Comparison of ENCODE assay signal across 1 cellular context in the genomic region with DNA sequence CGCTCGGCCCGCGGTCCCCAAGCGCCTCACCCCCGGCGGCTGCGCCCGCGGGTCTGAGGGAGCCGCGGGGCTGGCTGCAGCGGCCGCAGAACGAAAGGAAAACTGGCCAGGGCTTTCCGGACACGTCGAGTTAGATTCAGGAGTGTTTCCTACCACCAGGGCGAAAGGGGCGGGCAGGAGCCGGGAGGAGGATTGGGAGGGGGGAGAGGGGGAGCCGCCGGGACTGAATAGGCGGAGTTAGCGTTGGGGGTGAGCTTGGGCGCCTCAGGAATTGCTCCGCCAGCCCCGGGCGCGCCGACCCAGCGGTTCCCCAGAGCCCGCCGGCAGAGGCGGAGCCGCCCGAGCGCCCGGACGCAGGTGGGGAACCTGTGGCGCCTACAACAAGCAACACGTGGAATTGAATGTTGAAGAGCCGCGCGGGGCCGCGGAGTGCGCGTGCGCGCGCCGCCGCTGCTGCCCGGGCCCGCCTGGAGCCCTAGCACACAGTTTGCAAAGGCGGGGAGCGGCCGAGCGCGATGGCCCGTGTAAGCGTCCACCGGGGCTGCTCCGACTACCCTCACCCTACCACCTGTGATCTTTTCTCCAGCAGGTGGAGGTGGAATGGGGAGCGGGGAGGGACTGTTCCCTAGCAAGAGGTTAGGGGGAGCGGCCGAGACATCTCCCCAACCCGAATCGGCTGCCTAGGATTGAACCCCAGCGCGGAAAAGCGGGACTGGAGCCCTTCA.
TF ChIP-seq lines count a peak whose summit lies in the region.

A gene (minus strand): TSS at position 104 of the 725 bp plus-strand sequence. CDS start 123 bp downstream, outside the sequence.

TF ChIP-seq in HepG2, 621 proteins besides CTCF, POLR2A, EP300 and RAD21 (continued from another document and continues in another):
- TF ChIP-seq, protein P1, sequence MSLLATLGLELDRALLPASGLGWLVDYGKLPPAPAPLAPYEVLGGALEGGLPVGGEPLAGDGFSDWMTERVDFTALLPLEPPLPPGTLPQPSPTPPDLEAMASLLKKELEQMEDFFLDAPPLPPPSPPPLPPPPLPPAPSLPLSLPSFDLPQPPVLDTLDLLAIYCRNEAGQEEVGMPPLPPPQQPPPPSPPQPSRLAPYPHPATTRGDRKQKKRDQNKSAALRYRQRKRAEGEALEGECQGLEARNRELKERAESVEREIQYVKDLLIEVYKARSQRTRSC (CRISPR knock-in tag; IDR thresholded peaks at IDR 0.05; ENCODE audit: low read depth) = no peak
- TF ChIP-seq, protein P2, sequence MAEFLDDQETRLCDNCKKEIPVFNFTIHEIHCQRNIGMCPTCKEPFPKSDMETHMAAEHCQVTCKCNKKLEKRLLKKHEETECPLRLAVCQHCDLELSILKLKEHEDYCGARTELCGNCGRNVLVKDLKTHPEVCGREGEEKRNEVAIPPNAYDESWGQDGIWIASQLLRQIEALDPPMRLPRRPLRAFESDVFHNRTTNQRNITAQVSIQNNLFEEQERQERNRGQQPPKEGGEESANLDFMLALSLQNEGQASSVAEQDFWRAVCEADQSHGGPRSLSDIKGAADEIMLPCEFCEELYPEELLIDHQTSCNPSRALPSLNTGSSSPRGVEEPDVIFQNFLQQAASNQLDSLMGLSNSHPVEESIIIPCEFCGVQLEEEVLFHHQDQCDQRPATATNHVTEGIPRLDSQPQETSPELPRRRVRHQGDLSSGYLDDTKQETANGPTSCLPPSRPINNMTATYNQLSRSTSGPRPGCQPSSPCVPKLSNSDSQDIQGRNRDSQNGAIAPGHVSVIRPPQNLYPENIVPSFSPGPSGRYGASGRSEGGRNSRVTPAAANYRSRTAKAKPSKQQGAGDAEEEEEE (CRISPR knock-in tag; IDR thresholded peaks at IDR 0.05; ENCODE audit: borderline replicate concordance) = no peak
- TF ChIP-seq ZNF496 (CRISPR knock-in tag; IDR thresholded peaks at IDR 0.05; ENCODE audit: insufficient replicate concordance) (no peak), ZNF451 (CRISPR knock-in tag; IDR thresholded peaks at IDR 0.05) (0 out of 2 replicates have a peak, but pooled peaks have one; percentile 25), ZNF772 (CRISPR knock-in tag; IDR thresholded peaks at IDR 0.05) (peak; percentile 61; the same call in 1 of the 2 replicates), ZNF263 (CRISPR knock-in tag; IDR thresholded peaks at IDR 0.05) (peak; percentile 60), ARNT (IDR thresholded peaks at IDR 0.05) (no peak), JUN (CRISPR knock-in tag; IDR thresholded peaks at IDR 0.05) (no peak), TRIM24 (CRISPR knock-in tag; IDR thresholded peaks at IDR 0.05) (no peak), SALL2 (CRISPR knock-in tag; IDR thresholded peaks at IDR 0.05) (peak; percentile 79), ZNF180 (CRISPR knock-in tag; IDR thresholded peaks at IDR 0.05; ENCODE audit: borderline replicate concordance, low read depth) (no peak), CBFB (CRISPR knock-in tag; IDR thresholded peaks at IDR 0.05) (0 out of 2 replicates have a peak, but pooled peaks have one; percentile 29), ASH2L (IDR thresholded peaks at IDR 0.05; ENCODE audit: insufficient read length, low read depth, low read length) (peak; percentile 79), ZNF143 (CRISPR knock-in tag; IDR thresholded peaks at IDR 0.05) (no peak), FOXP1 (IDR thresholded peaks at IDR 0.05) (no peak), FOXP1 (CRISPR knock-in tag; IDR thresholded peaks at IDR 0.05) (no peak), ZSCAN12 (CRISPR knock-in tag; IDR thresholded peaks at IDR 0.05) (no peak; the same call in 1 of the 2 replicates), MTA1 (CRISPR knock-in tag; IDR thresholded peaks at IDR 0.05; ENCODE audit: borderline replicate concordance) (no peak), ZNF253 (CRISPR knock-in tag; IDR thresholded peaks at IDR 0.05; ENCODE audit: borderline replicate concordance) (no peak), ZMYM3 (CRISPR knock-in tag; IDR thresholded peaks at IDR 0.05) (no peak), ZBTB7A (CRISPR knock-in tag; IDR thresholded peaks at IDR 0.05) (no peak), ZNF335 (CRISPR knock-in tag; IDR thresholded peaks at IDR 0.05) (no peak), TBP (CRISPR knock-in tag; IDR thresholded peaks at IDR 0.05) (no peak), ZNF234 (CRISPR knock-in tag; conservative IDR thresholded peaks at IDR 0.05) (0 out of 2 replicates have a peak, but pooled peaks have one; percentile 65), ZBTB7B (CRISPR knock-in tag; IDR thresholded peaks at IDR 0.05) (no peak), ZNF33A (CRISPR knock-in tag; IDR thresholded peaks at IDR 0.05; ENCODE audit: borderline replicate concordance) (no peak)
- TF ChIP-seq, protein P3, sequence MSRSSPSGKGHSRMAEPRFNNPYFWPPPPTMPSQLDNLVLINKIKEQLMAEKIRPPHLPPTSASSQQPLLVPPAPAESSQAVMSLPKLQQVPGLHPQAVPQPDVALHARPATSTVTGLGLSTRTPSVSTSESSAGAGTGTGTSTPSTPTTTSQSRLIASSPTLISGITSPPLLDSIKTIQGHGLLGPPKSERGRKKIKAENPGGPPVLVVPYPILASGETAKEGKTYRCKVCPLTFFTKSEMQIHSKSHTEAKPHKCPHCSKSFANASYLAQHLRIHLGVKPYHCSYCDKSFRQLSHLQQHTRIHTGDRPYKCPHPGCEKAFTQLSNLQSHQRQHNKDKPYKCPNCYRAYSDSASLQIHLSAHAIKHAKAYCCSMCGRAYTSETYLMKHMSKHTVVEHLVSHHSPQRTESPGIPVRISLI (CRISPR knock-in tag; IDR thresholded peaks at IDR 0.05; ENCODE audit: borderline replicate concordance) = no peak
- TF ChIP-seq, protein P4, sequence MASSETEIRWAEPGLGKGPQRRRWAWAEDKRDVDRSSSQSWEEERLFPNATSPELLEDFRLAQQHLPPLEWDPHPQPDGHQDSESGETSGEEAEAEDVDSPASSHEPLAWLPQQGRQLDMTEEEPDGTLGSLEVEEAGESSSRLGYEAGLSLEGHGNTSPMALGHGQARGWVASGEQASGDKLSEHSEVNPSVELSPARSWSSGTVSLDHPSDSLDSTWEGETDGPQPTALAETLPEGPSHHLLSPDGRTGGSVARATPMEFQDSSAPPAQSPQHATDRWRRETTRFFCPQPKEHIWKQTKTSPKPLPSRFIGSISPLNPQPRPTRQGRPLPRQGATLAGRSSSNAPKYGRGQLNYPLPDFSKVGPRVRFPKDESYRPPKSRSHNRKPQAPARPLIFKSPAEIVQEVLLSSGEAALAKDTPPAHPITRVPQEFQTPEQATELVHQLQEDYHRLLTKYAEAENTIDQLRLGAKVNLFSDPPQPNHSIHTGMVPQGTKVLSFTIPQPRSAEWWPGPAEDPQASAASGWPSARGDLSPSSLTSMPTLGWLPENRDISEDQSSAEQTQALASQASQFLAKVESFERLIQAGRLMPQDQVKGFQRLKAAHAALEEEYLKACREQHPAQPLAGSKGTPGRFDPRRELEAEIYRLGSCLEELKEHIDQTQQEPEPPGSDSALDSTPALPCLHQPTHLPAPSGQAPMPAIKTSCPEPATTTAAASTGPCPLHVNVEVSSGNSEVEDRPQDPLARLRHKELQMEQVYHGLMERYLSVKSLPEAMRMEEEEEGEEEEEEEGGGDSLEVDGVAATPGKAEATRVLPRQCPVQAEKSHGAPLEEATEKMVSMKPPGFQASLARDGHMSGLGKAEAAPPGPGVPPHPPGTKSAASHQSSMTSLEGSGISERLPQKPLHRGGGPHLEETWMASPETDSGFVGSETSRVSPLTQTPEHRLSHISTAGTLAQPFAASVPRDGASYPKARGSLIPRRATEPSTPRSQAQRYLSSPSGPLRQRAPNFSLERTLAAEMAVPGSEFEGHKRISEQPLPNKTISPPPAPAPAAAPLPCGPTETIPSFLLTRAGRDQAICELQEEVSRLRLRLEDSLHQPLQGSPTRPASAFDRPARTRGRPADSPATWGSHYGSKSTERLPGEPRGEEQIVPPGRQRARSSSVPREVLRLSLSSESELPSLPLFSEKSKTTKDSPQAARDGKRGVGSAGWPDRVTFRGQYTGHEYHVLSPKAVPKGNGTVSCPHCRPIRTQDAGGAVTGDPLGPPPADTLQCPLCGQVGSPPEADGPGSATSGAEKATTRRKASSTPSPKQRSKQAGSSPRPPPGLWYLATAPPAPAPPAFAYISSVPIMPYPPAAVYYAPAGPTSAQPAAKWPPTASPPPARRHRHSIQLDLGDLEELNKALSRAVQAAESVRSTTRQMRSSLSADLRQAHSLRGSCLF (CRISPR knock-in tag; IDR thresholded peaks at IDR 0.05; ENCODE audit: borderline replicate concordance) = no peak
- TF ChIP-seq, protein P5, sequence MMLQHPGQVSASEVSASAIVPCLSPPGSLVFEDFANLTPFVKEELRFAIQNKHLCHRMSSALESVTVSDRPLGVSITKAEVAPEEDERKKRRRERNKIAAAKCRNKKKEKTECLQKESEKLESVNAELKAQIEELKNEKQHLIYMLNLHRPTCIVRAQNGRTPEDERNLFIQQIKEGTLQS (CRISPR knock-in tag; IDR thresholded peaks at IDR 0.05) = 0 out of 2 replicates have a peak, but pooled peaks have one; percentile 30
- TF ChIP-seq, protein P6, sequence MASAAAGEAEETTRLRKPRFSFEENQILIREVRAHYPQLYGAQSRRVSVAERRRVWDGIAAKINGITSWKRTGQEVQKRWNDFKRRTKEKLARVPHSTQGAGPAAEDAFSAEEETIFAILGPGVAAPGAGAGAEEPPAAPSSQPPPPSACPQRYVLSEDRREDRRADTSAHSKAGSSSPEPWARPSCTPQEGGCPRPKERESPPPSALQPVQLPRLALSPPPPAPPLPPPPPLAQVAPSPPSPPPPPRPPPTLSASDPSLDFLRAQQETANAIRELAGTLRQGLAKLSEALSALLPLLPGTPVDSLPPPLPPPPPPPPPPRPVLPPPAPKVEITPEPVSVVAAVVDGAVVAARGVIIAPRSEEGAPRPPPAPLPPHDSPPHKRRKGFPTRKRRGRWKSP (CRISPR knock-in tag; IDR thresholded peaks at IDR 0.05) = peak; percentile 81
- TF ChIP-seq, protein P7, sequence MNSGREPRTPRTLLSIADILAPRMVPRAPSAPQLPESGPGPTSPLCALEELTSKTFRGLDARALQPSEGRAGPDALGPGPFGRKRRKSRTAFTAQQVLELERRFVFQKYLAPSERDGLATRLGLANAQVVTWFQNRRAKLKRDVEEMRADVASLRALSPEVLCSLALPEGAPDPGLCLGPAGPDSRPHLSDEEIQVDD (CRISPR knock-in tag; IDR thresholded peaks at IDR 0.05; ENCODE audit: borderline replicate concordance) = peak; percentile 80; the same call in 1 of the 2 replicates
- TF ChIP-seq, protein P8, sequence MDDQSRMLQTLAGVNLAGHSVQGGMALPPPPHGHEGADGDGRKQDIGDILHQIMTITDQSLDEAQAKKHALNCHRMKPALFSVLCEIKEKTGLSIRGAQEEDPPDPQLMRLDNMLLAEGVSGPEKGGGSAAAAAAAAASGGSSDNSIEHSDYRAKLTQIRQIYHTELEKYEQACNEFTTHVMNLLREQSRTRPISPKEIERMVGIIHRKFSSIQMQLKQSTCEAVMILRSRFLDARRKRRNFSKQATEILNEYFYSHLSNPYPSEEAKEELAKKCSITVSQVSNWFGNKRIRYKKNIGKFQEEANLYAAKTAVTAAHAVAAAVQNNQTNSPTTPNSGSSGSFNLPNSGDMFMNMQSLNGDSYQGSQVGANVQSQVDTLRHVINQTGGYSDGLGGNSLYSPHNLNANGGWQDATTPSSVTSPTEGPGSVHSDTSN (CRISPR knock-in tag; IDR thresholded peaks at IDR 0.05; ENCODE audit: borderline replicate concordance) = no peak
- TF ChIP-seq, protein P9, sequence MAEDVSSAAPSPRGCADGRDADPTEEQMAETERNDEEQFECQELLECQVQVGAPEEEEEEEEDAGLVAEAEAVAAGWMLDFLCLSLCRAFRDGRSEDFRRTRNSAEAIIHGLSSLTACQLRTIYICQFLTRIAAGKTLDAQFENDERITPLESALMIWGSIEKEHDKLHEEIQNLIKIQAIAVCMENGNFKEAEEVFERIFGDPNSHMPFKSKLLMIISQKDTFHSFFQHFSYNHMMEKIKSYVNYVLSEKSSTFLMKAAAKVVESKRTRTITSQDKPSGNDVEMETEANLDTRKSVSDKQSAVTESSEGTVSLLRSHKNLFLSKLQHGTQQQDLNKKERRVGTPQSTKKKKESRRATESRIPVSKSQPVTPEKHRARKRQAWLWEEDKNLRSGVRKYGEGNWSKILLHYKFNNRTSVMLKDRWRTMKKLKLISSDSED (CRISPR knock-in tag; IDR thresholded peaks at IDR 0.05) = 0 out of 2 replicates have a peak, but pooled peaks have one; percentile 16
- TF ChIP-seq, protein P10, sequence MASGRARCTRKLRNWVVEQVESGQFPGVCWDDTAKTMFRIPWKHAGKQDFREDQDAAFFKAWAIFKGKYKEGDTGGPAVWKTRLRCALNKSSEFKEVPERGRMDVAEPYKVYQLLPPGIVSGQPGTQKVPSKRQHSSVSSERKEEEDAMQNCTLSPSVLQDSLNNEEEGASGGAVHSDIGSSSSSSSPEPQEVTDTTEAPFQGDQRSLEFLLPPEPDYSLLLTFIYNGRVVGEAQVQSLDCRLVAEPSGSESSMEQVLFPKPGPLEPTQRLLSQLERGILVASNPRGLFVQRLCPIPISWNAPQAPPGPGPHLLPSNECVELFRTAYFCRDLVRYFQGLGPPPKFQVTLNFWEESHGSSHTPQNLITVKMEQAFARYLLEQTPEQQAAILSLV (CRISPR knock-in tag; IDR thresholded peaks at IDR 0.05; ENCODE audit: borderline replicate concordance) = no peak
- TF ChIP-seq, protein P11, sequence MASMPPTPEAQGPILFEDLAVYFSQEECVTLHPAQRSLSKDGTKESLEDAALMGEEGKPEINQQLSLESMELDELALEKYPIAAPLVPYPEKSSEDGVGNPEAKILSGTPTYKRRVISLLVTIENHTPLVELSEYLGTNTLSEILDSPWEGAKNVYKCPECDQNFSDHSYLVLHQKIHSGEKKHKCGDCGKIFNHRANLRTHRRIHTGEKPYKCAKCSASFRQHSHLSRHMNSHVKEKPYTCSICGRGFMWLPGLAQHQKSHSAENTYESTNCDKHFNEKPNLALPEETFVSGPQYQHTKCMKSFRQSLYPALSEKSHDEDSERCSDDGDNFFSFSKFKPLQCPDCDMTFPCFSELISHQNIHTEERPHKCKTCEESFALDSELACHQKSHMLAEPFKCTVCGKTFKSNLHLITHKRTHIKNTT (CRISPR knock-in tag; IDR thresholded peaks at IDR 0.05) = no peak
- TF ChIP-seq, protein P12, sequence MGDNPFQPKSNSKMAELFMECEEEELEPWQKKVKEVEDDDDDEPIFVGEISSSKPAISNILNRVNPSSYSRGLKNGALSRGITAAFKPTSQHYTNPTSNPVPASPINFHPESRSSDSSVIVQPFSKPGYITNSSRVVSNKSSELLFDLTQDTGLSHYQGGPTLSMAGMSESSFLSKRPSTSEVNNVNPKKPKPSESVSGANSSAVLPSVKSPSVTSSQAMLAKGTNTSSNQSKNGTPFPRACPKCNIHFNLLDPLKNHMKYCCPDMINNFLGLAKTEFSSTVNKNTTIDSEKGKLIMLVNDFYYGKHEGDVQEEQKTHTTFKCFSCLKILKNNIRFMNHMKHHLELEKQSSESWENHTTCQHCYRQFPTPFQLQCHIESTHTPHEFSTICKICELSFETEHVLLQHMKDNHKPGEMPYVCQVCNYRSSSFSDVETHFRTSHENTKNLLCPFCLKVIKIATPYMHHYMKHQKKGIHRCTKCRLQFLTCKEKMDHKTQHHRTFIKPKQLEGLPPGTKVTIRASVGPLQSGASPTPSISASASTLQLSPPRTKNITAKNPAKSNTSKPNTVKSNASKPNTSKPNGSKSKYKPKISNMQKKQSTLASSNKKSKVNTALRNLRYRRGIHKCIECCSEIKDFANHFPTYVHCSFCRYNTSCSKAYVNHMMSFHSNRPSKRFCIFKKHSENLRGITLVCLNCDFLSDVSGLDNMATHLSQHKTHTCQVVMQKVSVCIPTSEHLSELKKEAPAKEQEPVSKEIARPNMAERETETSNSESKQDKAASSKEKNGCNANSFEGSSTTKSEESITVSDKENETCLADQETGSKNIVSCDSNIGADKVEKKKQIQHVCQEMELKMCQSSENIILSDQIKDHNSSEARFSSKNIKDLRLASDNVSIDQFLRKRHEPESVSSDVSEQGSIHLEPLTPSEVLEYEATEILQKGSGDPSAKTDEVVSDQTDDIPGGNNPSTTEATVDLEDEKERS (CRISPR knock-in tag; IDR thresholded peaks at IDR 0.05) = no peak
